Comparison of ENCODE assay signal across 19 cellular contexts in genomic region chr6:132246632-132247270, GRCh38.
"Had no signal": no experiment of that assay in that cellular context is flagged by ENCODE, and none has a peak within 500 bp of the region (broad histone marks: within the 10 kb centered on the region; RNA-seq: fewer than 3 reads in every experiment).

No MANE protein-coding gene starts in this region.

- DNase-seq: cerebellar nuclear complex; effector CD8-positive, alpha-beta T cell; immature natural killer cell; left cardiac atrium; left ventricle myocardium inferior; mesendoderm; naive thymus-derived CD4-positive, alpha-beta T cell; nephron progenitor cell; posterior cingulate gyrus; sigmoid colon; stimulated activated CD4-positive, alpha-beta T cell treated with anti-CD3 and anti-CD28 coated beads, Interleukin-2, amount 100 ng/mL, for 24 hours; stimulated activated CD4-positive, alpha-beta T cell treated with anti-CD3 and anti-CD28 coated beads, Interleukin-4, amount 100 ng/mL, for 4 hours; stimulated activated naive CD4-positive, alpha-beta T cell treated with Interleukin-2 at 50 U/mL for 16 hours had no signal

- H3K36me3 Mint-ChIP-seq: immature natural killer cell; naive thymus-derived CD4-positive, alpha-beta T cell; type B pancreatic cell had no signal

- H3K9me3 ChIP-seq: neutrophil, right atrium auricular region, sigmoid colon had no signal

- H3K4me1 Mint-ChIP-seq: immature natural killer cell; naive thymus-derived CD4-positive, alpha-beta T cell; nephron progenitor cell had no signal

- H3K27ac ChIP-seq: left ventricle myocardium inferior, neutrophil, right atrium auricular region, sigmoid colon, skin epidermis had no signal

- H3K36me3 ChIP-seq: left ventricle myocardium inferior, neutrophil, right atrium auricular region, sigmoid colon had no signal

- H3K27me3 ChIP-seq: neutrophil, right atrium auricular region, sigmoid colon had no signal

- ATAC-seq: naive thymus-derived CD4-positive, alpha-beta T cell had no signal

- H3K27me3 Mint-ChIP-seq: type B pancreatic cell had no signal

- H3K4me3 ChIP-seq: coronary artery, left ventricle myocardium inferior, lung, right atrium auricular region, sigmoid colon, skin epidermis had no signal

- H3K4me1 ChIP-seq: left ventricle myocardium inferior, right atrium auricular region, sigmoid colon had no signal

- H3K9me3 Mint-ChIP-seq: immature natural killer cell; naive thymus-derived CD4-positive, alpha-beta T cell; type B pancreatic cell had no signal

- H3K4me3 Mint-ChIP-seq: immature natural killer cell; naive thymus-derived CD4-positive, alpha-beta T cell; nephron progenitor cell; type B pancreatic cell had no signal

- H3K27ac Mint-ChIP-seq: immature natural killer cell; naive thymus-derived CD4-positive, alpha-beta T cell; nephron progenitor cell; type B pancreatic cell had no signal
